Comparison of ENCODE assay signal across 1 cellular context in genomic region chr20:52974155-52974554, GRCh38.
A peak's percentile ranks its signal among the peaks of the same experiment; 100 is the strongest.
TF ChIP-seq lines count a peak whose summit lies in the region.

No MANE protein-coding gene starts in this region.

TF ChIP-seq in GM12878, 131 proteins besides CTCF, POLR2A, EP300 and RAD21 (continued from another document):
- TF ChIP-seq TCF7 (IDR thresholded peaks at IDR 0.05; ENCODE audit: borderline replicate concordance), result peak; percentile 90
- no peak for TF ChIP-seq POLR2AphosphoS5 (IDR thresholded peaks at IDR 0.05; ENCODE audit: low read length)
- 0 out of 4 replicates have a peak, but pooled peaks of 1 of the 2 experiments have one; percentile 5 for TF ChIP-seq IKZF2 (IDR thresholded peaks at IDR 0.05)
- TF ChIP-seq IKZF1 (conservative IDR thresholded peaks at IDR 0.05), result 0 out of 2 replicates have a peak, but pooled peaks have one; percentile 18
- peak; percentile 71 for TF ChIP-seq BCL11A (IDR thresholded peaks at IDR 0.05; ENCODE audit: low read depth, low read length)
- peak; percentile 92 for TF ChIP-seq MTA2 (IDR thresholded peaks at IDR 0.05; ENCODE audit: low read depth)
- no peak for TF ChIP-seq CREB1 (IDR thresholded peaks at IDR 0.05; ENCODE audit: low read depth)
- TF ChIP-seq STAT3 (IDR thresholded peaks at IDR 0.05; ENCODE audit: low read depth, low read length), result peak; percentile 91; the same call in 1 of the 2 replicates
- peak; percentile 76 for TF ChIP-seq BMI1 (IDR thresholded peaks at IDR 0.05; ENCODE audit: borderline replicate concordance)
- peak; percentile 92 for TF ChIP-seq CUX1 (IDR thresholded peaks at IDR 0.05; ENCODE audit: insufficient replicate concordance, low read depth, low read length)
- TF ChIP-seq NR2F1 (conservative IDR thresholded peaks at IDR 0.05), result 0 out of 2 replicates have a peak, but pooled peaks have one; percentile 18
